ENCODE assay signal across 8 cellular contexts in genomic region chr11:83583953-83584352, GRCh38.
DNase-seq lines count a peak whose midpoint lies in the region; ATAC-seq and TF ChIP-seq lines count a peak whose summit lies in the region.

No MANE protein-coding gene starts in this region.

- DNase-seq in GM04503 (ENCODE audit: low read depth) = peak; percentile 51
- peak; percentile 39 for DNase-seq in fibroblast of the aortic adventitia (ENCODE audit: low read depth)
- no peak for DNase-seq in DMS 273 (lab: John Stamatoyannopoulos, UW; ENCODE audit: unreplicated experiment)
- DNase-seq in HuH-7.5 (ENCODE audit: low spot score) = no peak
- no peak for DNase-seq in SK-N-DZ (ENCODE audit: low spot score)
- DNase-seq in NCI-H2227 (lab: John Stamatoyannopoulos, UW; ENCODE audit: unreplicated experiment) = no peak

- TF ChIP-seq CTCF in fibroblast of the aortic adventitia (IDR thresholded peaks at IDR 0.05; ENCODE audit: insufficient read depth, low read length) = no peak

- H3K4me3 ChIP-seq in fibroblast of the aortic adventitia (ENCODE audit: low read depth, low read length) = no peak overlapping the region

- ATAC-seq in GM21360 (IDR thresholded peaks at IDR 0.05; ENCODE audit: unreplicated experiment) (peak; percentile 96), HG03342 (IDR thresholded peaks at IDR 0.05; ENCODE audit: unreplicated experiment) (peak; percentile 97)

Comparison
In these comparisons a context has a peak if more than half of its experiments do, and no peak if none do; other contexts are left out.
1. DNase-seq: peak in GM04503 (single experiment) and fibroblast of the aortic adventitia (single experiment); none in DMS 273 (single experiment), HuH-7.5 (single experiment), SK-N-DZ (single experiment) and NCI-H2227 (single experiment).